9 cellular contexts compared by ENCODE assay signal in the genomic region with DNA sequence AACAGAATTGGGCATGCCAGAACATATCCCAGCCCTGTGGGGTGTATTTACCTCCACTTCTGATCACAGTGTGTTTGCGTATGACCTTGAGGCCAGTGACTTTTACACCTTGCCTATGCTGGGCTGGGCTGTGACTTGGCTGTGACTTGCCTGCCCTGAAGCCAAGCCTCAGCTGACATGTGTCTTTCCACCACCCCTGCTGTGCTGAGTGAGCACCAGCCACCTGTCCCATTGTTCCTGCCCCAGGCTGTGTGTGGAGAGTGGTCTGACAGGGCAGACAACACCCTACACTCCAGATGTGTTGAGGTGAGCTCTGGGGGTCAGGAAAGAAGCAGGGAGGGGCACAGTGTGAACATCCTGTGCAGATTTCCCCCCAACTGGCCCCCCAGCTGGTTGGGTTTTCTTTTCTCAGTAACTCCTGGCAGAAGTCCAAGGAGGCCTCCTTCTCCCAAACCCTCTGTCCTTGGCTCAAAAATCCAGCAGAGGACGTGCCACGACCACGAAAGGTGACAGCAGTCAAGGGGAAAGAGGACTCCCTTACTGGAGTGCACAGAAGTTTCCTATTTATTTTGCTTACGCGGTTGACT. TPM values are rescaled to one million over a fixed set of nuclear protein-coding genes. Genes with fewer than 3 reads are reported as not detected.
A peak's percentile ranks its signal among the peaks of the same experiment; 100 is the strongest.
DNase-seq lines count a peak whose midpoint lies in the region; ATAC-seq and TF ChIP-seq lines count a peak whose summit lies in the region.
"Had no signal": no experiment of that assay in that cellular context is flagged by ENCODE, and none has a peak within 500 bp of the region (broad histone marks: within the 10 kb centered on the region; RNA-seq: fewer than 3 reads in every experiment).

No MANE protein-coding gene starts in this region.

- peak overlapping the region in 1 of 5 experiments; percentile 38 for H3K4me3 Mint-ChIP-seq in brain
- H3K4me3 Mint-ChIP-seq: memory B cell had no signal

- DNase-seq in GM04504 (ENCODE audit: low read depth), result peak; percentile 40
- peak; percentile 91 for DNase-seq in NCI-H1694 treated with DMSO at 0.1 percent for 48 hours (lab: John Stamatoyannopoulos, UW)
- peak; percentile 82 for DNase-seq in myocyte (ENCODE audit: low read depth)
- no peak for DNase-seq in stimulated activated CD4-positive, alpha-beta T cell treated with anti-CD3 and anti-CD28 coated beads, Interleukin-12 subunit alpha, Interleukin-12 subunit beta, amount 100 ng/mL, for 4 hours
- DNase-seq in HT-29 (ENCODE audit: low spot score), result no peak
- DNase-seq in foreskin melanocyte, result no peak

- H3K4me1 Mint-ChIP-seq in brain, result peaks cover 25% of the 10 kb centered on the region

- H3K27me3 Mint-ChIP-seq in brain, result peaks cover 36% of the 10 kb centered on the region

- H3K9me3 Mint-ChIP-seq in brain, result peaks cover 0 to 6% (median 0%) of the 10 kb centered on the region in 5 experiments
- H3K9me3 Mint-ChIP-seq: memory B cell had no signal

- ATAC-seq in GM18870 (IDR thresholded peaks at IDR 0.05; ENCODE audit: unreplicated experiment), result no peak

- peak overlapping the region in 2 of 5 experiments; percentile 47 to 61 for H3K27ac Mint-ChIP-seq in brain
- H3K27ac Mint-ChIP-seq: memory B cell had no signal

- peak; percentile 30 to 31 for TF ChIP-seq CTCF in brain (conservative IDR thresholded peaks at IDR 0.05)

- H3K36me3 Mint-ChIP-seq in brain, result no peaks in the 10 kb centered on the region
- H3K36me3 Mint-ChIP-seq: memory B cell had no signal

RNA-seq across cellular contexts. Expression of a gene that starts 5.1 kb away (rescaled TPM):
- polyA plus RNA-seq in brain (ENCODE audit: insufficient read depth, low read depth, low replicate concordance), result 10.9 TPM
- 60.7 and 75.7 TPM in 2 replicates for total RNA-seq in myocyte
- 81.7 TPM for polyA plus RNA-seq in myocyte (2012)
- total RNA-seq in HT-29 (2014; rRNA removed; shearing (Covaris generic)), result 9.3 and 9.8 TPM in 2 replicates

Comparison
In these comparisons a context has a peak if more than half of its experiments do, and no peak if none do; other contexts are left out.
1. DNase-seq: peak in GM04504 (single experiment), NCI-H1694 treated with DMSO at 0.1 percent for 48 hours (single experiment) and myocyte (single experiment); none in stimulated activated CD4-positive, alpha-beta T cell treated with anti-CD3 and anti-CD28 coated beads, Interleukin-12 subunit alpha, Interleukin-12 subunit beta, amount 100 ng/mL, for 4 hours (single experiment), HT-29 (single experiment) and foreskin melanocyte (single experiment).